ENCODE assay signal across 35 cellular contexts in the genomic region with DNA sequence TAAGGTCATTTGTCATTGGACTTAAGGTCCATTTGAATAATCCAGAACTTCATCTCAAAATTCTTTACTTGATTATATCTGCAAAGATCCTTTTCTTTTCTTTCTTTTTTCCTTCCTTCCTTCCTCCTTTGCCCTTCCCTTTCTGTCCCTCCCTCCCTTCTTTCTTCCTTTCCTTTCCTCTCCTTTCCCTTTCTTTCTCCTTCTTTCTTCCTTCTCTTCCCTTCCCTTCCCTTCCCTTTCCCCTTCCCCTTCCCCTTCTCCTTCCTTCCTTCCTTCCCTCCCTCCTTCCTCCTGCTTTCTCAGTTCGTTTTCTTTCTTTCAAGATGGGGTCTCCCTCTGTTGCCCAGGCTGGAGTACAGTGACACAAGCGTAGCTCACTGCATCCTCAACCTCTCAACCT. TPM values are rescaled to one million over a fixed set of nuclear protein-coding genes. Genes with fewer than 3 reads are reported as not detected.
"Had no signal": no experiment of that assay in that cellular context is flagged by ENCODE, and none has a peak within 500 bp of the region (broad histone marks: within the 10 kb centered on the region; RNA-seq: fewer than 3 reads in every experiment).

No MANE protein-coding gene starts in this region.

- H3K4me3 ChIP-seq: adrenal gland, body of pancreas, esophagus muscularis mucosa, gastrocnemius medialis, heart left ventricle had no signal

- H3K27me3 ChIP-seq: adrenal gland, body of pancreas, esophagus muscularis mucosa, foreskin keratinocyte, gastrocnemius medialis, heart left ventricle had no signal

- H3K4me1 Mint-ChIP-seq: activated B cell treated with CpG ODN at 0.5 μM for 24 hours had no signal

- H3K4me1 ChIP-seq: adrenal gland, body of pancreas had no signal

- H3K36me3 Mint-ChIP-seq: activated naive CD8-positive, alpha-beta T cell treated with anti-CD3 and anti-CD28 coated beads for 36 hours had no signal

- H3K4me3 Mint-ChIP-seq: activated B cell treated with CpG ODN at 0.5 μM for 24 hours; activated CD8-positive, alpha-beta T cell treated with anti-CD3 and anti-CD28 coated beads for 36 hours; activated naive CD8-positive, alpha-beta T cell treated with anti-CD3 and anti-CD28 coated beads for 36 hours; activated naive CD8-positive, alpha-beta T cell treated with anti-CD3 and anti-CD28 coated beads, Interleukin-2, amount 50 U/mL, for 24 hours; activated T-cell treated with anti-CD3 and anti-CD28 coated beads, Interleukin-2, amount 50 U/mL, for 4 hours; activated T-helper 17 cell treated with anti-CD3 and anti-CD28 coated beads, Interleukin-2, amount 50 U/mL, for 72 hours; effector memory CD8-positive, alpha-beta T cell; T-helper 2 cell treated with Interferon-gamma antibody and Interleukin-4, amounts not matched to agents 5 μg/mL and 100 μg/mL, for 36 hours had no signal

- H3K9me3 ChIP-seq: adrenal gland, body of pancreas, esophagus muscularis mucosa, gastrocnemius medialis had no signal

- H3K27ac ChIP-seq: adrenal gland, body of pancreas, esophagus muscularis mucosa, foreskin keratinocyte, gastrocnemius medialis, heart left ventricle, WERI-Rb-1 had no signal

- DNase-seq: activated B cell treated with CpG ODN at 0.5 μM for 24 hours; activated CD4-positive, alpha-beta T cell treated with anti-CD3 and anti-CD28 coated beads for 48 hours; activated CD4-positive, alpha-beta T cell treated with anti-CD3 and anti-CD28 coated beads, Interleukin-2, amount 50 U/mL, for 1 hour; activated CD4-positive, alpha-beta T cell treated with anti-CD3 and anti-CD28 coated beads, Interleukin-2, amount 50 U/mL, for 48 hours; activated CD8-positive, alpha-beta memory T cell treated with anti-CD3 and anti-CD28 coated beads for 24 hours; activated CD8-positive, alpha-beta T cell treated with anti-CD3 and anti-CD28 coated beads for 36 hours; activated effector memory CD4-positive, alpha-beta T cell treated with Interleukin-2 at 50 U/mL for 16 hours; activated gamma-delta T cell treated with Interleukin-2 at 50 U/mL for 16 hours; activated naive CD4-positive, alpha-beta T cell treated with anti-CD3 and anti-CD28 coated beads, Interleukin-2, amount 50 U/mL, for 16 hours; activated naive CD4-positive, alpha-beta T cell treated with Interleukin-2 at 50 U/mL for 16 hours; activated naive CD8-positive, alpha-beta T cell treated with anti-CD3 and anti-CD28 coated beads for 36 hours; activated naive CD8-positive, alpha-beta T cell treated with anti-CD3 and anti-CD28 coated beads, Interleukin-2, amount 50 U/mL, for 24 hours; activated T-cell treated with anti-CD3 and anti-CD28 coated beads, Interleukin-2, amount 50 U/mL, for 4 hours; adrenal gland; amygdala; body of pancreas; caudate nucleus; cortex of kidney; dermis blood vessel endothelial cell; effector CD4-positive, alpha-beta T cell; effector memory CD8-positive, alpha-beta T cell; erythroblast; foreskin keratinocyte; gastrocnemius medialis; glutamatergic neuron; heart left ventricle; T1000; WERI-Rb-1 had no signal

- FAIRE-seq: colon had no signal

- H3K27me3 Mint-ChIP-seq: activated CD8-positive, alpha-beta T cell treated with anti-CD3 and anti-CD28 coated beads for 36 hours; activated naive CD8-positive, alpha-beta T cell treated with anti-CD3 and anti-CD28 coated beads for 36 hours; activated T-helper 17 cell treated with anti-CD3 and anti-CD28 coated beads, Interleukin-2, amount 50 U/mL, for 72 hours had no signal

- H3K36me3 ChIP-seq: adrenal gland, esophagus muscularis mucosa, gastrocnemius medialis, heart left ventricle, WERI-Rb-1 had no signal

- ATAC-seq: activated CD4-positive, CD25-positive, alpha-beta regulatory T cell treated with anti-CD3 and anti-CD28 coated beads, Interleukin-2, amount 50 U/mL, for 24 hours; activated CD8-positive, alpha-beta T cell treated with anti-CD3 and anti-CD28 coated beads for 36 hours; activated naive CD8-positive, alpha-beta T cell treated with anti-CD3 and anti-CD28 coated beads, Interleukin-2, amount 50 U/mL, for 24 hours; activated T-cell treated with anti-CD3 and anti-CD28 coated beads, Interleukin-2, amount 50 U/mL, for 4 hours; activated T-helper 17 cell treated with anti-CD3 and anti-CD28 coated beads, Interleukin-2, amount 50 U/mL, for 72 hours; body of pancreas; effector memory CD8-positive, alpha-beta T cell; foreskin keratinocyte; gastrocnemius medialis; heart left ventricle had no signal

- H3K27ac Mint-ChIP-seq: activated B cell treated with CpG ODN at 0.5 μM for 24 hours; activated CD8-positive, alpha-beta T cell treated with anti-CD3 and anti-CD28 coated beads for 36 hours; activated naive CD8-positive, alpha-beta T cell treated with anti-CD3 and anti-CD28 coated beads for 36 hours; activated naive CD8-positive, alpha-beta T cell treated with anti-CD3 and anti-CD28 coated beads, Interleukin-2, amount 50 U/mL, for 24 hours; activated T-helper 17 cell treated with anti-CD3 and anti-CD28 coated beads, Interleukin-2, amount 50 U/mL, for 72 hours; effector memory CD8-positive, alpha-beta T cell; T-helper 2 cell treated with Interferon-gamma antibody and Interleukin-4, amounts not matched to agents 5 μg/mL and 100 μg/mL, for 36 hours had no signal

- H3K9me3 Mint-ChIP-seq: activated B cell treated with CpG ODN at 0.5 μM for 24 hours; activated CD8-positive, alpha-beta T cell treated with anti-CD3 and anti-CD28 coated beads for 36 hours; activated naive CD8-positive, alpha-beta T cell treated with anti-CD3 and anti-CD28 coated beads, Interleukin-2, amount 50 U/mL, for 24 hours; activated T-cell treated with anti-CD3 and anti-CD28 coated beads, Interleukin-2, amount 50 U/mL, for 4 hours; activated T-helper 17 cell treated with anti-CD3 and anti-CD28 coated beads, Interleukin-2, amount 50 U/mL, for 72 hours; effector memory CD8-positive, alpha-beta T cell; T-helper 2 cell treated with Interferon-gamma antibody and Interleukin-4, amounts not matched to agents 5 μg/mL and 100 μg/mL, for 36 hours had no signal

RNA-seq across cellular contexts. Expression of gene CA6, which starts 35.5 kb away (rescaled TPM):
- total RNA-seq: activated B cell treated with CpG ODN at 0.5 μM for 24 hours, adrenal gland, aorta, body of pancreas, chondrocyte, dermis blood vessel endothelial cell, esophagus muscularis mucosa, foreskin keratinocyte, gastrocnemius medialis, heart left ventricle had no signal
- polyA plus RNA-seq: adrenal gland, aorta, foreskin keratinocyte, heart left ventricle had no signal

RNA-seq across cellular contexts. Expression of gene SLC2A7, which starts 45.1 kb away (rescaled TPM):
- total RNA-seq: activated B cell treated with CpG ODN at 0.5 μM for 24 hours; activated T-cell treated with anti-CD3 and anti-CD28 coated beads, Interleukin-2, amount 50 U/mL, for 4 hours; activated T-helper 17 cell treated with anti-CD3 and anti-CD28 coated beads, Interleukin-2, amount 50 U/mL, for 72 hours; adrenal gland; aorta; body of pancreas; chondrocyte; esophagus muscularis mucosa; foreskin keratinocyte; gastrocnemius medialis had no signal
- polyA plus RNA-seq: adrenal gland, aorta, foreskin keratinocyte had no signal
